In genomic region chr1:203278885-203279406, GRCh38 we compare ENCODE assay signal across 10 cellular contexts. TPM values are rescaled to one million over a fixed set of nuclear protein-coding genes. Genes with fewer than 3 reads are reported as not detected.
DNase-seq lines count a peak whose midpoint lies in the region; ATAC-seq and TF ChIP-seq lines count a peak whose summit lies in the region.
"Had no signal": no experiment of that assay in that cellular context is flagged by ENCODE, and none has a peak within 500 bp of the region (broad histone marks: within the 10 kb centered on the region; RNA-seq: fewer than 3 reads in every experiment).

No MANE protein-coding gene starts in this region.

- H3K9me3 Mint-ChIP-seq in T-helper 2 cell treated with Interferon-gamma antibody and Interleukin-4, amounts not matched to agents 5 μg/mL and 100 μg/mL, for 36 hours, result no peaks in the 10 kb centered on the region

- peaks cover 50% of the 10 kb centered on the region for H3K4me1 Mint-ChIP-seq in T-helper 2 cell treated with Interferon-gamma antibody and Interleukin-4, amounts not matched to agents 5 μg/mL and 100 μg/mL, for 36 hours (ENCODE audit: low read depth)

- H3K36me3 ChIP-seq in lung (ENCODE audit: control insufficient read depth in 2 of 2, insufficient read depth in 2 of 2, low read length in 2 of 2) (no peaks in the 10 kb centered on the region), subcutaneous abdominal adipose tissue (ENCODE audit: control insufficient read depth in 5 of 5, insufficient read depth in 5 of 5, low read length in 5 of 5) (no peaks in the 10 kb centered on the region)

- peak overlapping the region; percentile 10 for H3K4me3 Mint-ChIP-seq in T-helper 2 cell treated with Interferon-gamma antibody and Interleukin-4, amounts not matched to agents 5 μg/mL and 100 μg/mL, for 36 hours

- no peak for TF ChIP-seq CTCF in lung (IDR thresholded peaks at IDR 0.05; ENCODE audit: control extremely low read depth, extremely low read depth)

- H3K27ac ChIP-seq in lung (ENCODE audit: low read depth in 1 of 2, low read length in 1 of 2) (peak overlapping the region; percentile 84 to 98), subcutaneous abdominal adipose tissue (ENCODE audit: low read depth, low read length) (peak overlapping the region; percentile 72)
- H3K27ac ChIP-seq: A549 had no signal

- ATAC-seq in lung (ENCODE audit: insufficient read depth, low FRiP score), result no peak

- H3K27ac Mint-ChIP-seq in T-helper 2 cell treated with Interferon-gamma antibody and Interleukin-4, amounts not matched to agents 5 μg/mL and 100 μg/mL, for 36 hours, result peak overlapping the region; percentile 56

- H3K4me3 ChIP-seq in lung (no peak overlapping the region), subcutaneous abdominal adipose tissue (ENCODE audit: low read depth in 1 of 5, low read length in 5 of 5) (peak overlapping the region; percentile 24 to 51 (median 34))
- H3K4me3 ChIP-seq: A549 had no signal

- peaks cover 3 to 9% of the 10 kb centered on the region in 2 donors for H3K4me1 ChIP-seq in lung (ENCODE audit: control insufficient read depth in 2 of 2, insufficient read depth in 2 of 2, low read length in 2 of 2)
- peaks cover 23 to 51% (median 39%) of the 10 kb centered on the region in 5 donors for H3K4me1 ChIP-seq in subcutaneous abdominal adipose tissue (ENCODE audit: control insufficient read depth in 5 of 5, insufficient read depth in 5 of 5, low read length in 5 of 5)

- peak overlapping the region in 4 of 5 donors; percentile 21 to 68 (median 50) for H3K9ac ChIP-seq in subcutaneous abdominal adipose tissue (ENCODE audit: low read length in 5 of 5)

- no peaks in the 10 kb centered on the region for H3K36me3 Mint-ChIP-seq in T-helper 2 cell treated with Interferon-gamma antibody and Interleukin-4, amounts not matched to agents 5 μg/mL and 100 μg/mL, for 36 hours (ENCODE audit: low read depth)

- WGBS in lung, 2 donors, result 77 to 85% methylated on average over 8 of the region's 8 CpGs

- no peaks in the 10 kb centered on the region for H3K9me3 ChIP-seq in lung (ENCODE audit: control insufficient read depth in 2 of 2, insufficient read depth in 1 of 2, low read length in 1 of 2)
- H3K9me3 ChIP-seq in subcutaneous abdominal adipose tissue (ENCODE audit: control insufficient read depth in 5 of 5, low read length in 5 of 5), result no peaks in the 10 kb centered on the region
- H3K9me3 ChIP-seq: A549 had no signal

- no peak for DNase-seq in T-helper 2 cell treated with Interferon-gamma antibody and Interleukin-4, amounts not matched to agents 5 μg/mL and 100 μg/mL, for 36 hours (ENCODE audit: low spot score)
- no peak for DNase-seq in T-helper 2 cell
- peak; percentile 50 for DNase-seq in amniotic epithelial cell (ENCODE audit: low read depth)
- no peak for DNase-seq in lung (ENCODE audit: low spot score)
- no peak for DNase-seq in COLO829 (ENCODE audit: low spot score)
- no peak for DNase-seq in mucosa of gallbladder (ENCODE audit: low spot score)
- DNase-seq in dedifferentiated amniotic fluid mesenchymal stem cell (ENCODE audit: extremely low spot score), result no peak
- DNase-seq: NCI-H2029 had no signal

- H3K27me3 Mint-ChIP-seq in T-helper 2 cell treated with Interferon-gamma antibody and Interleukin-4, amounts not matched to agents 5 μg/mL and 100 μg/mL, for 36 hours (ENCODE audit: low read depth), result no peaks in the 10 kb centered on the region

- H3K27me3 ChIP-seq in lung (ENCODE audit: control insufficient read depth, insufficient read depth), result no peaks in the 10 kb centered on the region
- no peaks in the 10 kb centered on the region for H3K27me3 ChIP-seq in subcutaneous abdominal adipose tissue (ENCODE audit: control insufficient read depth in 5 of 5, insufficient read depth in 4 of 5, low read length in 5 of 5)

RNA-seq across cellular contexts. Expression of gene BTG2, which starts 26.4 kb away (rescaled TPM):
- total RNA-seq in lung, result 100 to 1,000 TPM in 1 of 2 donors, 10 to 100 TPM in 1; 51.7 to 118 TPM
- 10 to 100 TPM; 29.1 to 95.4 TPM for polyA plus RNA-seq in lung
- 111 TPM for total RNA-seq in mucosa of gallbladder

RNA-seq across cellular contexts. Expression of gene CHIT1, which starts 49.5 kb away (rescaled TPM):
- total RNA-seq in lung, result 1 to 10 TPM in 1 of 2 donors, under 1 TPM in 1; 0.89 to 1.6 TPM
- 1 to 10 TPM; 2.3 to 4.9 TPM for polyA plus RNA-seq in lung
- total RNA-seq in mucosa of gallbladder, result 0.06 TPM
- polyA plus RNA-seq: A549 had no signal
